Comparison of ENCODE assay signal across 10 cellular contexts in genomic region chr12:14957769-14958168, GRCh38. TPM values are rescaled to one million over a fixed set of nuclear protein-coding genes. Genes with fewer than 3 reads are reported as not detected.
DNase-seq lines count a peak whose midpoint lies in the region; ATAC-seq and TF ChIP-seq lines count a peak whose summit lies in the region.
"Had no signal": no experiment of that assay in that cellular context is flagged by ENCODE, and none has a peak within 500 bp of the region (broad histone marks: within the 10 kb centered on the region; RNA-seq: fewer than 3 reads in every experiment).

No MANE protein-coding gene starts in this region.

- no peak for TF ChIP-seq CTCF in psoas muscle (IDR thresholded peaks at IDR 0.05)
- TF ChIP-seq CTCF in GM10266 (IDR thresholded peaks at IDR 0.05; ENCODE audit: control insufficient read depth, insufficient read depth, low read depth, missing control alignments) = no peak

- H3K27me3 Mint-ChIP-seq in CD8-positive, alpha-beta memory T cell = peaks cover 0 to 5% of the 10 kb centered on the region in 2 donors
- no peaks in the 10 kb centered on the region for H3K27me3 Mint-ChIP-seq in central memory CD8-positive, alpha-beta T cell

- H3K4me1 ChIP-seq in CD8-positive, alpha-beta memory T cell (ENCODE audit: insufficient read depth, low read length) = peaks cover 59% of the 10 kb centered on the region
- H3K4me1 ChIP-seq in psoas muscle = no peaks in the 10 kb centered on the region

- H3K9me3 Mint-ChIP-seq in CD8-positive, alpha-beta memory T cell = no peaks in the 10 kb centered on the region
- H3K9me3 Mint-ChIP-seq in central memory CD8-positive, alpha-beta T cell = no peaks in the 10 kb centered on the region

- H3K27ac ChIP-seq in CD8-positive, alpha-beta memory T cell (ENCODE audit: low read depth, low read length) = peak overlapping the region; percentile 85
- H3K27ac ChIP-seq in psoas muscle = peak overlapping the region; percentile 61

- peaks cover 64 to 81% (median 66%) of the 10 kb centered on the region in 3 donors for H3K4me1 Mint-ChIP-seq in CD8-positive, alpha-beta memory T cell
- H3K4me1 Mint-ChIP-seq in central memory CD8-positive, alpha-beta T cell = peaks cover 71% of the 10 kb centered on the region

- 48 to 80% (median 52%) methylated on average over 3 of the region's 3 CpGs for WGBS in psoas muscle, 3 donors

- peak overlapping the region; percentile 96 to 100 (median 98) for H3K4me3 Mint-ChIP-seq in CD8-positive, alpha-beta memory T cell
- peak overlapping the region; percentile 99 for H3K4me3 Mint-ChIP-seq in central memory CD8-positive, alpha-beta T cell

- no peak for DNase-seq in CD8-positive, alpha-beta memory T cell
- DNase-seq in Jurkat, Clone E6-1 (ENCODE audit: low read depth, low spot score) = no peak
- DNase-seq in central memory CD8-positive, alpha-beta T cell (ENCODE audit: low spot score in 2 of 2) = no peak
- DNase-seq in psoas muscle = no peak
- DNase-seq in GM10266 (ENCODE audit: extremely low spot score) = no peak
- no peak for DNase-seq in T1000 (lab: John Stamatoyannopoulos, UW)

- H3K4me3 ChIP-seq in CD8-positive, alpha-beta memory T cell (ENCODE audit: low read length) = peak overlapping the region; percentile 94
- peak overlapping the region; percentile 97 for H3K4me3 ChIP-seq in Jurkat, Clone E6-1 (ENCODE audit: low read length)
- H3K4me3 ChIP-seq in psoas muscle = peak overlapping the region; percentile 63

- intact Hi-C loops in psoas muscle (cut with DNase I) = no loop called here

- H3K27ac Mint-ChIP-seq in CD8-positive, alpha-beta memory T cell = peak overlapping the region; percentile 73 to 100 (median 99)
- H3K27ac Mint-ChIP-seq in central memory CD8-positive, alpha-beta T cell (ENCODE audit: low read depth) = peak overlapping the region; percentile 100

- H3K36me3 ChIP-seq in CD8-positive, alpha-beta memory T cell (ENCODE audit: insufficient read depth, low read length) = peaks cover 7% of the 10 kb centered on the region
- no peaks in the 10 kb centered on the region for H3K36me3 ChIP-seq in psoas muscle (ENCODE audit: insufficient read depth in 1 of 2, low read depth in 1 of 2)

- POLR2A ChIA-PET in CD8-positive, alpha-beta memory T cell (lab: Charles Lee) = interaction anchor here (0.6 to 1.6 kb wide), 4 partner anchors 9 to 188 kb away, joined by 3 to 4 read pairs (median 3); no protein-coding TSS in a partner anchor

- H3K9me3 ChIP-seq in CD8-positive, alpha-beta memory T cell (ENCODE audit: low read length) = no peaks in the 10 kb centered on the region
- no peaks in the 10 kb centered on the region for H3K9me3 ChIP-seq in psoas muscle

- H3K36me3 Mint-ChIP-seq in CD8-positive, alpha-beta memory T cell = peaks cover 17 to 74% (median 22%) of the 10 kb centered on the region in 3 donors
- peaks cover 65% of the 10 kb centered on the region for H3K36me3 Mint-ChIP-seq in central memory CD8-positive, alpha-beta T cell (ENCODE audit: insufficient read depth)

- no peaks in the 10 kb centered on the region for H3K27me3 ChIP-seq in CD8-positive, alpha-beta memory T cell (ENCODE audit: insufficient read depth, low read length, poor library complexity, severe bottlenecking)
- H3K27me3 ChIP-seq in psoas muscle (ENCODE audit: insufficient read depth in 3 of 3, low read length in 2 of 3) = no peaks in the 10 kb centered on the region

- ATAC-seq in central memory CD8-positive, alpha-beta T cell (replicated peaks; ENCODE audit: extremely low read depth, poor library complexity, severe bottlenecking) = no peak
- ATAC-seq in psoas muscle = no peak
- no peak for ATAC-seq in GM21447 (IDR thresholded peaks at IDR 0.05; ENCODE audit: unreplicated experiment)
- ATAC-seq in HG03439 (IDR thresholded peaks at IDR 0.05; ENCODE audit: unreplicated experiment) = no peak

- CTCF ChIA-PET in CD8-positive, alpha-beta memory T cell (lab: Charles Lee) = interaction anchor here (0.7 to 4.1 kb wide), 2 partner anchors 9 to 18 kb away, joined by 3 to 14 read pairs; partner anchors contain the start of gene ERP27

RNA-seq across cellular contexts. Expression of gene ARHGDIB, which starts 3.6 kb away (rescaled TPM):
- total RNA-seq in CD8-positive, alpha-beta memory T cell = 100 to 1,000 TPM; 495 to 511 TPM
- polyA plus RNA-seq in CD8-positive, alpha-beta memory T cell = 2,936 TPM
- 2,420 TPM for polyA plus RNA-seq in Jurkat, Clone E6-1 (2012; ENCODE audit: insufficient read depth, insufficient read length)
- 10 to 100 TPM; 27.1 to 41.4 (median 29.9) TPM for total RNA-seq in psoas muscle
- polyA plus RNA-seq in psoas muscle = 10 to 100 TPM; 23.9 to 44.0 (median 39.4) TPM
- total RNA-seq: myocyte had no signal

RNA-seq across cellular contexts. Expression of gene PDE6H, which starts 15.1 kb away (rescaled TPM):
- total RNA-seq in CD8-positive, alpha-beta memory T cell = not detected
- polyA plus RNA-seq in CD8-positive, alpha-beta memory T cell = not detected
- not detected for polyA plus RNA-seq in Jurkat, Clone E6-1 (2012; ENCODE audit: insufficient read depth, insufficient read length)
- total RNA-seq in psoas muscle = not detected
- not detected for polyA plus RNA-seq in psoas muscle
- total RNA-seq: fibroblast of villous mesenchyme, myocyte had no signal

RNA-seq across cellular contexts. Expression of gene ERP27, which starts 19.4 kb away (rescaled TPM):
- total RNA-seq in CD8-positive, alpha-beta memory T cell = 1 to 10 TPM; 2.0 to 2.1 TPM
- 5.3 TPM for polyA plus RNA-seq in CD8-positive, alpha-beta memory T cell
- polyA plus RNA-seq in Jurkat, Clone E6-1 (2012; ENCODE audit: insufficient read depth, insufficient read length) = 7.9 TPM
- total RNA-seq in psoas muscle = under 1 TPM in 3 of 4 donors, not detected in 1; 0.17 to 0.42 (median 0.24) TPM
- polyA plus RNA-seq in psoas muscle = under 1 TPM; 0.05 to 0.09 (median 0.08) TPM
- total RNA-seq: fibroblast of villous mesenchyme, myocyte had no signal

Comparison
In these comparisons a context has a peak if more than half of its experiments do, and no peak if none do; other contexts are left out.
1. RNA of gene ARHGDIB, which starts 3.6 kb away (total RNA-seq): 495 to 511 TPM in CD8-positive, alpha-beta memory T cell; 27.1 to 41.4 TPM in psoas muscle; every median in the first group is over 10 times any median in the second.
2. Peak in every context shown above with its lines, with median percentiles within 50 percentile points of each other: H3K4me3 ChIP-seq.